Comparison of ENCODE assay signal across 10 cellular contexts in genomic region chr14:49583629-49584028, GRCh38. TPM values are rescaled to one million over a fixed set of nuclear protein-coding genes. Genes with fewer than 3 reads are reported as not detected.
DNase-seq lines count a peak whose midpoint lies in the region; ATAC-seq and TF ChIP-seq lines count a peak whose summit lies in the region.
"Had no signal": no experiment of that assay in that cellular context is flagged by ENCODE, and none has a peak within 500 bp of the region (broad histone marks: within the 10 kb centered on the region; RNA-seq: fewer than 3 reads in every experiment).

No MANE protein-coding gene starts in this region.

- no peak for TF ChIP-seq POLR2A in NB4 (IDR thresholded peaks at IDR 0.05; ENCODE audit: extremely low read depth, insufficient read length)

- peaks cover 30% of the 10 kb centered on the region for H3K36me3 Mint-ChIP-seq in neural crest cell (ENCODE audit: low read depth)

- no peaks in the 10 kb centered on the region for H3K9me3 Mint-ChIP-seq in neural crest cell

- H3K4me3 Mint-ChIP-seq in neural crest cell, result peak overlapping the region; percentile 99

- TF ChIP-seq CTCF in NB4 (IDR thresholded peaks at IDR 0.05; ENCODE audit: low read depth, low read length) (no peak), choroid plexus epithelial cell (conservative IDR thresholded peaks at IDR 0.05; ENCODE audit: low read depth, low read length) (no peak), neural crest cell (conservative IDR thresholded peaks at IDR 0.05) (no peak)

- peaks cover 48% of the 10 kb centered on the region for H3K4me1 Mint-ChIP-seq in neural crest cell

- H3K27ac Mint-ChIP-seq in neural crest cell (ENCODE audit: unreplicated experiment), result peak overlapping the region; percentile 52

- H3K27me3 Mint-ChIP-seq in neural crest cell (ENCODE audit: low read depth), result peaks cover 13% of the 10 kb centered on the region

- no peak for ATAC-seq in HG03342 (IDR thresholded peaks at IDR 0.05; ENCODE audit: unreplicated experiment)
- no peak for ATAC-seq in GM21381 (IDR thresholded peaks at IDR 0.05; ENCODE audit: unreplicated experiment)
- ATAC-seq: gastroesophageal sphincter had no signal

- H3K4me3 ChIP-seq in GM08714 (ENCODE audit: low read length) (peak overlapping the region; percentile 87; the same call in 1 of the 2 replicates), NB4 (ENCODE audit: low read depth, low read length) (peak overlapping the region; percentile 100), choroid plexus epithelial cell (ENCODE audit: low read depth, low read length) (peak overlapping the region; percentile 6)

- DNase-seq in NB4 (ENCODE audit: low read depth) (no peak), choroid plexus epithelial cell (ENCODE audit: low read depth) (no peak), neural crest cell (ENCODE audit: low read depth, low spot score) (no peak), iPS-NIHi11 (ENCODE audit: low spot score) (no peak), activated gamma-delta T cell (lab: John Stamatoyannopoulos, UW) (no peak)
- DNase-seq: amygdala had no signal

RNA-seq across cellular contexts. Expression of gene RPS29, which starts 2.6 kb away (rescaled TPM):
- 1,386 and 1,393 TPM in 2 replicates for total RNA-seq in neural crest cell

RNA-seq across cellular contexts. Expression of gene LRR1, which starts 15.1 kb away (rescaled TPM):
- total RNA-seq in neural crest cell, result 40.2 and 42.9 TPM in 2 replicates

RNA-seq across cellular contexts. Expression of gene RPL36AL, which starts 36.8 kb away (rescaled TPM):
- 147 and 151 TPM in 2 replicates for total RNA-seq in neural crest cell

RNA-seq across cellular contexts. Expression of gene MGAT2, which starts 37.0 kb away (rescaled TPM):
- total RNA-seq in neural crest cell, result 31.8 and 32.3 TPM in 2 replicates

RNA-seq across cellular contexts. Expression of gene DNAAF2, which starts 51.4 kb away (rescaled TPM):
- 18.9 and 20.4 TPM in 2 replicates for total RNA-seq in neural crest cell

Comparison
In these comparisons a context has a peak if more than half of its experiments do, and no peak if none do; other contexts are left out.
1. H3K4me3 ChIP-seq: peak in every context shown above with its lines; median percentile 100 in NB4; 87 in GM08714; 6 in choroid plexus epithelial cell.